ENCODE assay signal across 21 cellular contexts in the genomic region with DNA sequence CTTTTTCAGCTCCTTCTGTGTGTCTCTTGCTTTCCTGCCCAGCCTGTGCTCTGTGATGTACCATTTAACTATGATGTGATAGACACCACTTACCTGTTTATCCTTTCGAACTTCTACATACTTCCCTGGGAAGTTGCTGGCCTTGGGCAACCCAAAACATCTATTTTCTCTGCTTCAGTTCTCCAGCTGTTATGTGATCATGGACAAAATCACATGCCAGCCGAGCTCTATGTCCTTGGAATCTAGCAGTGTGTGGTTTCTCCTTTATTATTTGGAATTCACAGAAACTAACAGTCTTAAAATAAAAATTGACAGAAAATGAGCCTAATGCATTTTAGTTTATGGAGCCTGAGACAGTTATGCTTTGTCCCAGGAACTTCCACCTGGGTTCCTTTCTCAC. TPM values are rescaled to one million over a fixed set of nuclear protein-coding genes. Genes with fewer than 3 reads are reported as not detected.
"Had no signal": no experiment of that assay in that cellular context is flagged by ENCODE, and none has a peak within 500 bp of the region (broad histone marks: within the 10 kb centered on the region; RNA-seq: fewer than 3 reads in every experiment).

No MANE protein-coding gene starts in this region.

- H3K27ac Mint-ChIP-seq: naive thymus-derived CD4-positive, alpha-beta T cell; type B pancreatic cell had no signal

- H3K36me3 ChIP-seq: esophagus muscularis mucosa, neutrophil, suprapubic skin, thyroid gland had no signal

- H3K9me3 Mint-ChIP-seq: type B pancreatic cell had no signal

- H3K4me2 ChIP-seq: hepatocyte had no signal

- H3K9me3 ChIP-seq: esophagus muscularis mucosa, neutrophil, suprapubic skin, thyroid gland had no signal

- H2AFZ ChIP-seq: hepatocyte had no signal

- H3K27me3 ChIP-seq: esophagus muscularis mucosa, hepatocyte, neutrophil, suprapubic skin, thyroid gland had no signal

- H3K4me1 Mint-ChIP-seq: naive thymus-derived CD4-positive, alpha-beta T cell had no signal

- H3K27ac ChIP-seq: epithelial cell of prostate, esophagus muscularis mucosa, hepatocyte, neutrophil, skin epidermis, suprapubic skin, thyroid gland had no signal

- DNase-seq: effector memory CD4-positive, alpha-beta T cell; foreskin melanocyte; head of caudate nucleus; left colon; left ventricle myocardium superior; mesenchymal stem cell; midbrain; naive thymus-derived CD4-positive, alpha-beta T cell; posterior cingulate gyrus; stimulated activated CD4-positive, alpha-beta T cell treated with anti-CD3 and anti-CD28 coated beads, Interleukin-2, amount 100 ng/mL, for 48 hours; stimulated activated naive CD4-positive, alpha-beta T cell treated with Interleukin-2 at 50 U/mL for 16 hours; thyroid gland had no signal

- ATAC-seq: left colon; left ventricle myocardium superior; naive thymus-derived CD4-positive, alpha-beta T cell; sciatic nerve had no signal

- H3K79me2 ChIP-seq: hepatocyte had no signal

- H3K4me3 Mint-ChIP-seq: naive thymus-derived CD4-positive, alpha-beta T cell; type B pancreatic cell had no signal

- H3K4me1 ChIP-seq: esophagus muscularis mucosa, thyroid gland had no signal

- H3K4me3 ChIP-seq: esophagus muscularis mucosa, hepatocyte, lung, skin epidermis, suprapubic skin, thyroid gland had no signal

- H3K27me3 Mint-ChIP-seq: type B pancreatic cell had no signal

RNA-seq across cellular contexts. Expression of gene BMAL2, which starts 22.9 kb away (rescaled TPM):
- polyA plus RNA-seq: naive thymus-derived CD4-positive, alpha-beta T cell had no signal
